ENCODE assay signal across 17 cellular contexts in genomic region chr11:71433648-71434450, GRCh38. TPM values are rescaled to one million over a fixed set of nuclear protein-coding genes. Genes with fewer than 3 reads are reported as not detected.
DNase-seq lines count a peak whose midpoint lies in the region; ATAC-seq and TF ChIP-seq lines count a peak whose summit lies in the region.
"Had no signal": no experiment of that assay in that cellular context is flagged by ENCODE, and none has a peak within 500 bp of the region (broad histone marks: within the 10 kb centered on the region; RNA-seq: fewer than 3 reads in every experiment).

No MANE protein-coding gene starts in this region.

- H3K27ac Mint-ChIP-seq in stimulated activated naive CD8-positive, alpha-beta T cell treated with anti-CD3 and anti-CD28 coated beads, Interleukin-15, amount 100 ng/mL, for 72 hours = no peak overlapping the region
- H3K27ac Mint-ChIP-seq: activated naive CD8-positive, alpha-beta T cell; B cell; GM23338; nephron had no signal

- H3K27me3 ChIP-seq in adipocyte (replicated peaks; ENCODE audit: control insufficient read depth, insufficient read depth, low read length) = no peaks in the 10 kb centered on the region
- no peaks in the 10 kb centered on the region for H3K27me3 ChIP-seq in heart right ventricle

- WGBS in heart right ventricle, 2 donors = 75 to 80% methylated on average over 19 of the region's 19 CpGs

- no peak for TF ChIP-seq CTCF in heart right ventricle (IDR thresholded peaks at IDR 0.05)

- H3K9ac ChIP-seq in adipocyte (ENCODE audit: low read length) = peak overlapping the region; percentile 40
- H3K9ac ChIP-seq: SK-N-SH had no signal

- no peak overlapping the region for H3K4me3 Mint-ChIP-seq in stimulated activated naive CD8-positive, alpha-beta T cell treated with anti-CD3 and anti-CD28 coated beads, Interleukin-15, amount 100 ng/mL, for 72 hours
- H3K4me3 Mint-ChIP-seq: activated naive CD8-positive, alpha-beta T cell; B cell; GM23338; nephron had no signal

- peaks cover 37% of the 10 kb centered on the region for H3K36me3 ChIP-seq in adipocyte (ENCODE audit: control insufficient read depth, insufficient read depth, low read length, severe bottlenecking)
- peaks cover 0 to 36% (median 10%) of the 10 kb centered on the region in 9 donors for H3K36me3 ChIP-seq in heart right ventricle

- H3K4me1 ChIP-seq in adipocyte (ENCODE audit: control insufficient read depth, insufficient read depth, low read length) (peaks cover 34% of the 10 kb centered on the region), heart right ventricle (peaks cover 0 to 18% (median 12%) of the 10 kb centered on the region in 9 donors)

- H3K4me3 ChIP-seq in adipocyte (ENCODE audit: low read length) = peak overlapping the region; percentile 46
- no peak overlapping the region for H3K4me3 ChIP-seq in heart right ventricle
- H3K4me3 ChIP-seq: GM23338 had no signal

- DNase-seq in GM03348 (ENCODE audit: low spot score) (peak; percentile 58), adipocyte (ENCODE audit: low read depth) (peak; percentile 30), heart right ventricle (peak in 1 of 2 donors; percentile 51), posterior vena cava (ENCODE audit: low spot score) (peak; percentile 91), epidermal melanocyte (ENCODE audit: insufficient read length, low spot score) (no peak)
- DNase-seq in stimulated activated naive CD8-positive, alpha-beta T cell treated with anti-CD3 and anti-CD28 coated beads, Interleukin-15, amount 100 ng/mL, for 72 hours = no peak
- DNase-seq in stimulated activated CD8-positive, alpha-beta memory T cell treated with anti-CD3 and anti-CD28 coated beads, Interleukin-4, amount 100 ng/mL, for 48 hours = no peak
- DNase-seq: activated CD4-positive, alpha-beta T cell treated with anti-CD3 and anti-CD28 coated beads, Interleukin-2, amount 50 U/mL, for 4 hours; GDM1; NCI-H446 treated with DMSO at 0.1 percent for 48 hours; SK-N-SH; stimulated activated naive CD4-positive, alpha-beta T cell had no signal

- ATAC-seq in heart right ventricle (peak in 7 of 8 donors; percentile 34 to 73 (median 57)), GM18520 (IDR thresholded peaks at IDR 0.05; ENCODE audit: unreplicated experiment) (no peak)
- no peak for ATAC-seq in stimulated activated naive CD8-positive, alpha-beta T cell treated with anti-CD3 and anti-CD28 coated beads, Interleukin-15, amount 100 ng/mL, for 72 hours
- ATAC-seq: GM23338 had no signal

- H3K27me3 Mint-ChIP-seq in stimulated activated naive CD8-positive, alpha-beta T cell treated with anti-CD3 and anti-CD28 coated beads, Interleukin-15, amount 100 ng/mL, for 72 hours = no peaks in the 10 kb centered on the region
- H3K27me3 Mint-ChIP-seq: activated naive CD8-positive, alpha-beta T cell; B cell had no signal

- no peaks in the 10 kb centered on the region for H3K9me3 Mint-ChIP-seq in stimulated activated naive CD8-positive, alpha-beta T cell treated with anti-CD3 and anti-CD28 coated beads, Interleukin-15, amount 100 ng/mL, for 72 hours

- H3K4me1 Mint-ChIP-seq in stimulated activated naive CD8-positive, alpha-beta T cell treated with anti-CD3 and anti-CD28 coated beads, Interleukin-15, amount 100 ng/mL, for 72 hours = no peaks in the 10 kb centered on the region
- H3K4me1 Mint-ChIP-seq: B cell had no signal

- H3K9me3 ChIP-seq in adipocyte (ENCODE audit: control insufficient read depth, low read length) (no peaks in the 10 kb centered on the region), heart right ventricle (no peaks in the 10 kb centered on the region)
- H3K9me3 ChIP-seq: SK-N-SH had no signal

- H3K27ac ChIP-seq in heart right ventricle = peak overlapping the region in 8 of 10 donors; percentile 22 to 65 (median 34)

- intact Hi-C loops in heart right ventricle (cut with DNase I) (no loop called here), posterior vena cava (cut with DNase I) (no loop called here)

RNA-seq across cellular contexts. Expression of gene DHCR7, which starts 14.3 kb away (rescaled TPM):
- 10 to 100 TPM; 24.9 to 49.6 (median 31.0) TPM for total RNA-seq in heart right ventricle
- polyA plus RNA-seq in heart right ventricle = 10 to 100 TPM; 13.5 to 16.0 TPM
- 10 to 100 TPM; 14.9 to 15.5 TPM for total RNA-seq in posterior vena cava

RNA-seq across cellular contexts. Expression of gene NADSYN1, which starts 19.2 kb away (rescaled TPM):
- total RNA-seq in heart right ventricle (10 to 100 TPM; 13.4 to 31.4 (median 16.0) TPM), posterior vena cava (10 to 100 TPM; 38.7 to 48.1 TPM)
- polyA plus RNA-seq in heart right ventricle = 10 to 100 TPM; 25.6 to 32.0 TPM

Comparison
In these comparisons a context has a peak if more than half of its experiments do, and no peak if none do; other contexts are left out.
1. DNase-seq: peak in GM03348 (single experiment), adipocyte (single experiment) and posterior vena cava (single experiment); none in stimulated activated naive CD8-positive, alpha-beta T cell treated with anti-CD3 and anti-CD28 coated beads, Interleukin-15, amount 100 ng/mL, for 72 hours (0 of 2), epidermal melanocyte (single experiment) and stimulated activated CD8-positive, alpha-beta memory T cell treated with anti-CD3 and anti-CD28 coated beads, Interleukin-4, amount 100 ng/mL, for 48 hours (single experiment).
2. ATAC-seq: peak in heart right ventricle (7 of 8); none in stimulated activated naive CD8-positive, alpha-beta T cell treated with anti-CD3 and anti-CD28 coated beads, Interleukin-15, amount 100 ng/mL, for 72 hours (single experiment) and GM18520 (single experiment).